Comparison of ENCODE assay signal across 12 cellular contexts in genomic region chr4:168449740-168450442, GRCh38. TPM values are rescaled to one million over a fixed set of nuclear protein-coding genes. Genes with fewer than 3 reads are reported as not detected.
A peak's percentile ranks its signal among the peaks of the same experiment; 100 is the strongest.
DNase-seq lines count a peak whose midpoint lies in the region; ATAC-seq and TF ChIP-seq lines count a peak whose summit lies in the region.
"Had no signal": no experiment of that assay in that cellular context is flagged by ENCODE, and none has a peak within 500 bp of the region (broad histone marks: within the 10 kb centered on the region; RNA-seq: fewer than 3 reads in every experiment).

No MANE protein-coding gene starts in this region.

- CTCF ChIA-PET in activated CD8-positive, alpha-beta T cell treated with anti-CD3 and anti-CD28 coated beads for 36 hours (lab: Charles Lee) = no interaction called here

- H3K27ac ChIP-seq in vagina (peak overlapping the region; percentile 61), Peyer's patch (no peak overlapping the region)
- H3K27ac ChIP-seq: psoas muscle had no signal

- peaks cover 30% of the 10 kb centered on the region for H3K36me3 Mint-ChIP-seq in activated CD8-positive, alpha-beta T cell treated with anti-CD3 and anti-CD28 coated beads for 36 hours (ENCODE audit: low read depth)
- H3K36me3 Mint-ChIP-seq in nephron progenitor cell (ENCODE audit: low read depth) = no peaks in the 10 kb centered on the region

- no peak for TF ChIP-seq CTCF in activated CD8-positive, alpha-beta T cell treated with anti-CD3 and anti-CD28 coated beads for 36 hours (IDR thresholded peaks at IDR 0.05)
- no peak for TF ChIP-seq CTCF in vagina (IDR thresholded peaks at IDR 0.05)
- TF ChIP-seq CTCF in nephron progenitor cell (IDR thresholded peaks at IDR 0.05) = no peak
- no peak for TF ChIP-seq CTCF in Peyer's patch (IDR thresholded peaks at IDR 0.05)

- H3K4me3 ChIP-seq in vagina = no peak overlapping the region
- H3K4me3 ChIP-seq in Peyer's patch = no peak overlapping the region
- H3K4me3 ChIP-seq: psoas muscle had no signal

- no peak overlapping the region for H3K4me3 Mint-ChIP-seq in activated CD8-positive, alpha-beta T cell treated with anti-CD3 and anti-CD28 coated beads for 36 hours
- H3K4me3 Mint-ChIP-seq in nephron progenitor cell = no peak overlapping the region

- no peaks in the 10 kb centered on the region for H3K9me3 ChIP-seq in vagina
- no peaks in the 10 kb centered on the region for H3K9me3 ChIP-seq in Peyer's patch
- H3K9me3 ChIP-seq: psoas muscle had no signal

- POLR2A ChIA-PET in activated CD8-positive, alpha-beta T cell treated with anti-CD3 and anti-CD28 coated beads for 36 hours (lab: Charles Lee) = interaction anchor here (1.1 kb wide), 1 partner anchor 59 kb away, joined by 3 read pairs; no protein-coding TSS in a partner anchor

- DNase-seq in stimulated activated CD4-positive, alpha-beta T cell treated with anti-CD3 and anti-CD28 coated beads, Interleukin-1b, Interleukin-23, amount 100 ng/mL, for 48 hours = peak; percentile 36
- no peak for DNase-seq in stimulated activated CD4-positive, alpha-beta T cell treated with anti-CD3 and anti-CD28 coated beads, Interleukin-2, amount 100 ng/mL, for 24 hours
- DNase-seq in activated CD8-positive, alpha-beta T cell treated with anti-CD3 and anti-CD28 coated beads for 36 hours = peak; percentile 57
- DNase-seq in foreskin melanocyte (peak; percentile 98), vagina (ENCODE audit: extremely low spot score in 2 of 2) (no peak), nephron progenitor cell (no peak), amygdala (lab: John Stamatoyannopoulos, UW) (no peak), Peyer's patch (no peak)
- DNase-seq: DMS153; NCI-H1105; stimulated activated naive CD4-positive, alpha-beta T cell treated with Interleukin-2 at 50 U/mL for 16 hours had no signal

- peaks cover 3% of the 10 kb centered on the region for H3K9me3 Mint-ChIP-seq in activated CD8-positive, alpha-beta T cell treated with anti-CD3 and anti-CD28 coated beads for 36 hours
- H3K9me3 Mint-ChIP-seq in nephron progenitor cell = peaks cover 4% of the 10 kb centered on the region

- H3K4me1 ChIP-seq in vagina = no peaks in the 10 kb centered on the region
- no peaks in the 10 kb centered on the region for H3K4me1 ChIP-seq in Peyer's patch

- H3K4me1 Mint-ChIP-seq in activated CD8-positive, alpha-beta T cell treated with anti-CD3 and anti-CD28 coated beads for 36 hours (ENCODE audit: low read depth) = peaks cover 32% of the 10 kb centered on the region
- peaks cover 15% of the 10 kb centered on the region for H3K4me1 Mint-ChIP-seq in nephron progenitor cell

- TF ChIP-seq POLR2A in vagina (IDR thresholded peaks at IDR 0.05) = no peak
- no peak for TF ChIP-seq POLR2A in Peyer's patch (IDR thresholded peaks at IDR 0.05)

- no peaks in the 10 kb centered on the region for H3K36me3 ChIP-seq in vagina
- H3K36me3 ChIP-seq in Peyer's patch = peaks cover 0 to 13% (median 0%) of the 10 kb centered on the region in 3 donors

- H3K27ac Mint-ChIP-seq in activated CD8-positive, alpha-beta T cell treated with anti-CD3 and anti-CD28 coated beads for 36 hours = no peak overlapping the region
- H3K27ac Mint-ChIP-seq in nephron progenitor cell = no peak overlapping the region

- H3K27me3 ChIP-seq in vagina (no peaks in the 10 kb centered on the region), Peyer's patch (no peaks in the 10 kb centered on the region)

- peak; percentile 15 for ATAC-seq in activated CD8-positive, alpha-beta T cell treated with anti-CD3 and anti-CD28 coated beads for 36 hours
- ATAC-seq: psoas muscle had no signal

- no peaks in the 10 kb centered on the region for H3K27me3 Mint-ChIP-seq in activated CD8-positive, alpha-beta T cell treated with anti-CD3 and anti-CD28 coated beads for 36 hours
- H3K27me3 Mint-ChIP-seq in nephron progenitor cell (ENCODE audit: low read depth, poor library complexity) = no peaks in the 10 kb centered on the region

- intact Hi-C loops in activated CD8-positive, alpha-beta T cell treated with anti-CD3 and anti-CD28 coated beads for 36 hours (cut with micrococcal nuclease) = no loop called here
- intact Hi-C loops in vagina (cut with DNase I) = no loop called here

RNA-seq across cellular contexts. Expression of gene DDX60L, which starts 30.4 kb away (rescaled TPM):
- total RNA-seq in activated CD8-positive, alpha-beta T cell treated with anti-CD3 and anti-CD28 coated beads for 36 hours = 1 to 10 TPM; 7.4 to 7.5 TPM
- 11.3 TPM for total RNA-seq in vagina
- total RNA-seq in Peyer's patch = 10 to 100 TPM; 18.4 to 68.7 (median 47.2) TPM

RNA-seq across cellular contexts. Expression of gene PALLD, which starts 47.0 kb away (rescaled TPM):
- under 1 TPM; 0.41 to 0.60 TPM for total RNA-seq in activated CD8-positive, alpha-beta T cell treated with anti-CD3 and anti-CD28 coated beads for 36 hours
- 229 TPM for total RNA-seq in vagina
- 100 to 1,000 TPM in 1 of 4 donors, 10 to 100 TPM in 3; 68.0 to 175 (median 78.4) TPM for total RNA-seq in Peyer's patch

Comparison
In these comparisons a context has a peak if more than half of its experiments do, and no peak if none do; other contexts are left out.
1. DNase-seq: peak in stimulated activated CD4-positive, alpha-beta T cell treated with anti-CD3 and anti-CD28 coated beads, Interleukin-1b, Interleukin-23, amount 100 ng/mL, for 48 hours (single experiment), activated CD8-positive, alpha-beta T cell treated with anti-CD3 and anti-CD28 coated beads for 36 hours (single experiment) and foreskin melanocyte (single experiment); none in stimulated activated CD4-positive, alpha-beta T cell treated with anti-CD3 and anti-CD28 coated beads, Interleukin-2, amount 100 ng/mL, for 24 hours (0 of 2), vagina (0 of 2), nephron progenitor cell (single experiment), amygdala (0 of 56) and Peyer's patch (0 of 3).
2. RNA of gene PALLD, which starts 47.0 kb away (total RNA-seq): 229 TPM in vagina (single experiment) and 68.0 to 175 TPM in Peyer's patch; 0.41 to 0.60 TPM in activated CD8-positive, alpha-beta T cell treated with anti-CD3 and anti-CD28 coated beads for 36 hours; every median in the first group is over 10 times any median in the second.